ENCODE assay signal across 31 cellular contexts in the genomic region with DNA sequence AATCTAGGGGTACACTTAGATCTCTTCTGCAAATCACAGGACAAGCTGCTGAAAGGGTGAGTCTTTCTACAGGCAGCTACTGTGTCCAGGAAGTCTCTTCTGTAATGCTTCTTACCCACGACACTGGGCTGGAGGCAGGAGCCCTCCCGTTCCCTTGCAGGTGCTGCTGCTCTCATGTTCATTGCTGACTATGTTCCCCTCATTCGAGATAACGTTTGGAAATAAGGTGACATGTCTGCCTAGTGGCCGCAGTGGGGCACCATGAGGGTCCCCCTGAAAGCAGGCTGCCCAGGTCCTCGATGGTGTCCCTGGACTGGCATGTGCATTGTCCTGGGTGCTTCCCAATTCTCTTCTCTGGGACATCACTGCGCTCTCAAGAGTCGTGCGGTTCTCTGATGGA.
DNase-seq lines count a peak whose midpoint lies in the region; ATAC-seq and TF ChIP-seq lines count a peak whose summit lies in the region.
"Had no signal": no experiment of that assay in that cellular context is flagged by ENCODE, and none has a peak within 500 bp of the region (broad histone marks: within the 10 kb centered on the region; RNA-seq: fewer than 3 reads in every experiment).

No MANE protein-coding gene starts in this region.

- WGBS in mesenchymal stem cell = 97% methylated on average over 9 of the region's 9 CpGs
- WGBS in thyroid gland, 2 donors = 95 to 97% methylated on average over 8 to 9 of the region's 9 CpGs

- no peak overlapping the region for H3K27ac ChIP-seq in DND-41 (ENCODE audit: low read length)
- peak overlapping the region; percentile 85; the same call in 1 of the 2 replicates for H3K27ac ChIP-seq in RWPE1
- H3K27ac ChIP-seq in mesenchymal stem cell (ENCODE audit: low read length, poor library complexity, severe bottlenecking) = no peak overlapping the region
- no peak overlapping the region for H3K27ac ChIP-seq in thyroid gland
- H3K27ac ChIP-seq: gastrocnemius medialis, hepatocyte, VCaP had no signal

- H3K36me3 ChIP-seq in DND-41 (ENCODE audit: insufficient read depth, low read length) (peaks cover 23% of the 10 kb centered on the region; the same call in 1 of the 2 replicates), mesenchymal stem cell (ENCODE audit: control insufficient read depth in 1 of 2, insufficient read depth in 2 of 2, low read depth in 1 of 2, low read length in 2 of 2) (peaks cover 52 to 54% of the 10 kb centered on the region in 2 experiments), thyroid gland (no peaks in the 10 kb centered on the region)
- H3K36me3 ChIP-seq: gastrocnemius medialis had no signal

- no peak overlapping the region for H3K4ac ChIP-seq in mesenchymal stem cell (ENCODE audit: low read depth in 1 of 2, low read length in 2 of 2)

- intact Hi-C loops in thyroid gland (cut with DNase I) = no loop called here

- H3K27me3 Mint-ChIP-seq in T-helper 1 cell treated with Interleukin-12 subunit alpha and Interleukin-12 subunit beta and Interleukin-4 antibody, amounts not matched to agents 30 μg/mL and 1 μg/mL, for 36 hours (ENCODE audit: low read depth) = no peaks in the 10 kb centered on the region
- H3K27me3 Mint-ChIP-seq: activated CD4-positive, alpha-beta T cell treated with anti-CD3 and anti-CD28 coated beads, Interleukin-2, amount 10 ng/mL, durations not matched to agents 24 days and 14 days; activated naive CD8-positive, alpha-beta T cell treated with anti-CD3 and anti-CD28 coated beads for 36 hours; CD8-positive, alpha-beta memory T cell; central memory CD8-positive, alpha-beta T cell; stimulated activated naive CD8-positive, alpha-beta T cell treated with anti-CD3 and anti-CD28 coated beads, Interleukin-15, amount 100 ng/mL, for 72 hours had no signal

- H3K14ac ChIP-seq in mesenchymal stem cell (ENCODE audit: low read length in 2 of 2) = no peak overlapping the region

- DNase-seq in T-helper 1 cell (no peak), DND-41 (no peak), RWPE1 (ENCODE audit: low spot score) (no peak), mesenchymal stem cell (no peak), thyroid gland (no peak), NCI-H2171 treated with DMSO at 0.1 percent for 48 hours (lab: John Stamatoyannopoulos, UW) (no peak)
- DNase-seq: 8988T; activated CD4-positive, alpha-beta T cell treated with anti-CD3 and anti-CD28 coated beads, Interleukin-2, amount 10 ng/mL, durations not matched to agents 24 days and 14 days; activated naive CD8-positive, alpha-beta T cell treated with anti-CD3 and anti-CD28 coated beads for 36 hours; CD8-positive, alpha-beta memory T cell; dermis blood vessel endothelial cell; DMS 273 treated with DMSO at 0.1 percent for 48 hours; esophagus squamous epithelium; gastrocnemius medialis; H9; KG1; left colon; MM.1S; NCI-H1436; NCI-H2081 treated with DMSO at 0.1 percent for 48 hours; NCI-H446; occipital lobe; stimulated activated naive CD8-positive, alpha-beta T cell treated with anti-CD3 and anti-CD28 coated beads, Interleukin-15, amount 100 ng/mL, for 72 hours had no signal

- H2AFZ ChIP-seq in DND-41 (ENCODE audit: low read depth, low read length) (no peak overlapping the region), mesenchymal stem cell (ENCODE audit: low read depth, low read length) (no peak overlapping the region)
- H2AFZ ChIP-seq: hepatocyte had no signal

- H3K27me3 ChIP-seq in DND-41 (ENCODE audit: insufficient read depth, low read length, poor library complexity) = no peaks in the 10 kb centered on the region
- no peaks in the 10 kb centered on the region for H3K27me3 ChIP-seq in mesenchymal stem cell (ENCODE audit: control insufficient read depth in 1 of 2, insufficient read depth in 1 of 2, low read length in 2 of 2)
- no peaks in the 10 kb centered on the region for H3K27me3 ChIP-seq in thyroid gland
- H3K27me3 ChIP-seq: ascending aorta, esophagus squamous epithelium, gastrocnemius medialis, hepatocyte, tibial artery had no signal

- peaks cover 38% of the 10 kb centered on the region for H3K4me1 Mint-ChIP-seq in T-helper 1 cell treated with Interleukin-12 subunit alpha and Interleukin-12 subunit beta and Interleukin-4 antibody, amounts not matched to agents 30 μg/mL and 1 μg/mL, for 36 hours (ENCODE audit: low read depth)
- H3K4me1 Mint-ChIP-seq: central memory CD8-positive, alpha-beta T cell had no signal

- no peak overlapping the region for H3K4me3 ChIP-seq in DND-41 (ENCODE audit: low read depth in 1 of 2, low read length in 2 of 2)
- peak overlapping the region in 1 of 2 experiments; percentile 54 for H3K4me3 ChIP-seq in mesenchymal stem cell (ENCODE audit: insufficient read depth in 1 of 2, low read depth in 1 of 2, low read length in 2 of 2)
- no peak overlapping the region for H3K4me3 ChIP-seq in thyroid gland (replicated peaks in 1 of 3)
- H3K4me3 ChIP-seq: ascending aorta, esophagus squamous epithelium, gastrocnemius medialis, hepatocyte, skin epidermis, tibial artery had no signal

- peak overlapping the region; percentile 20 for H4K8ac ChIP-seq in mesenchymal stem cell (ENCODE audit: low read length)

- peak overlapping the region in 1 of 2 experiments; percentile 58 for H3K18ac ChIP-seq in mesenchymal stem cell (ENCODE audit: low read depth in 1 of 2, low read length in 2 of 2)

- H3K79me1 ChIP-seq in mesenchymal stem cell (replicated peaks; ENCODE audit: low read length, poor library complexity, severe bottlenecking) = peaks cover 30% of the 10 kb centered on the region

- H3K79me2 ChIP-seq in DND-41 (ENCODE audit: insufficient read depth, low read length) = no peaks in the 10 kb centered on the region
- H3K79me2 ChIP-seq: hepatocyte had no signal

- no peak overlapping the region for H2BK12ac ChIP-seq in mesenchymal stem cell (ENCODE audit: low read length in 2 of 2)

- H3K9me3 ChIP-seq in DND-41 (ENCODE audit: insufficient read depth, low read length, severe bottlenecking) = no peaks in the 10 kb centered on the region
- H3K9me3 ChIP-seq in mesenchymal stem cell (ENCODE audit: control insufficient read depth, low read length) = no peaks in the 10 kb centered on the region
- no peaks in the 10 kb centered on the region for H3K9me3 ChIP-seq in thyroid gland
- H3K9me3 ChIP-seq: ascending aorta, esophagus squamous epithelium, gastrocnemius medialis, tibial artery had no signal

- POLR2A ChIA-PET in RWPE1 (lab: Yijun Ruan, JAX; ENCODE audit: low non-redundant PET) = no interaction called here

- H3K9me3 Mint-ChIP-seq in T-helper 1 cell treated with Interleukin-12 subunit alpha and Interleukin-12 subunit beta and Interleukin-4 antibody, amounts not matched to agents 30 μg/mL and 1 μg/mL, for 36 hours = no peaks in the 10 kb centered on the region
- H3K9me3 Mint-ChIP-seq: activated naive CD8-positive, alpha-beta T cell treated with anti-CD3 and anti-CD28 coated beads for 36 hours; CD8-positive, alpha-beta memory T cell; central memory CD8-positive, alpha-beta T cell; H9; stimulated activated naive CD8-positive, alpha-beta T cell treated with anti-CD3 and anti-CD28 coated beads, Interleukin-15, amount 100 ng/mL, for 72 hours had no signal

- H3K4me2 ChIP-seq in DND-41 (ENCODE audit: insufficient read depth, low read length) (no peak overlapping the region), mesenchymal stem cell (ENCODE audit: low read length, poor library complexity, severe bottlenecking) (no peak overlapping the region)
- H3K4me2 ChIP-seq: hepatocyte had no signal

- no peak overlapping the region for H2BK120ac ChIP-seq in mesenchymal stem cell (ENCODE audit: low read depth, low read length)

- H3K36me3 Mint-ChIP-seq in T-helper 1 cell treated with Interleukin-12 subunit alpha and Interleukin-12 subunit beta and Interleukin-4 antibody, amounts not matched to agents 30 μg/mL and 1 μg/mL, for 36 hours (ENCODE audit: low read depth) = peaks cover 31% of the 10 kb centered on the region

- H3K4me1 ChIP-seq in DND-41 (ENCODE audit: insufficient read depth, low read length) (no peaks in the 10 kb centered on the region), mesenchymal stem cell (ENCODE audit: control insufficient read depth, insufficient read depth, low read depth, low read length) (peaks cover 32% of the 10 kb centered on the region), thyroid gland (peaks cover 20 to 24% of the 10 kb centered on the region in 2 donors)

- ATAC-seq in DND-41 (ENCODE audit: insufficient read depth, low read depth) (0 out of 3 replicates have a peak, but pooled peaks have one; percentile 31), GM18858 (IDR thresholded peaks at IDR 0.05; ENCODE audit: unreplicated experiment) (no peak)
- ATAC-seq: gastrocnemius medialis, left colon had no signal

- H3K23ac ChIP-seq in mesenchymal stem cell (ENCODE audit: low read length in 2 of 2) = peak overlapping the region in 1 of 2 experiments; percentile 60

- no peaks in the 10 kb centered on the region for H4K20me1 ChIP-seq in DND-41 (ENCODE audit: insufficient read depth, low read length)

- H3K27ac Mint-ChIP-seq in T-helper 1 cell treated with Interleukin-12 subunit alpha and Interleukin-12 subunit beta and Interleukin-4 antibody, amounts not matched to agents 30 μg/mL and 1 μg/mL, for 36 hours = peak overlapping the region; percentile 43
- H3K27ac Mint-ChIP-seq: activated CD4-positive, alpha-beta T cell treated with anti-CD3 and anti-CD28 coated beads, Interleukin-2, amount 10 ng/mL, durations not matched to agents 24 days and 14 days; activated naive CD8-positive, alpha-beta T cell treated with anti-CD3 and anti-CD28 coated beads for 36 hours had no signal

- no peak overlapping the region for H4K91ac ChIP-seq in mesenchymal stem cell (ENCODE audit: low read length)

- H3K9ac ChIP-seq in DND-41 (ENCODE audit: low read depth, low read length) (no peak overlapping the region), mesenchymal stem cell (ENCODE audit: low read length) (peak overlapping the region; percentile 89)

- H2AK5ac ChIP-seq in mesenchymal stem cell (ENCODE audit: low read length, severe bottlenecking) = no peak overlapping the region

- no peak for TF ChIP-seq CTCF in DND-41 (IDR thresholded peaks at IDR 0.05; ENCODE audit: borderline replicate concordance, extremely low read depth, low read length, poor library complexity, severe bottlenecking)
- TF ChIP-seq CTCF in RWPE1 (conservative IDR thresholded peaks at IDR 0.05; ENCODE audit: low read depth) = no peak
- no peak for TF ChIP-seq CTCF in thyroid gland (IDR thresholded peaks at IDR 0.05)

- H2BK15ac ChIP-seq in mesenchymal stem cell (ENCODE audit: low read depth, poor library complexity, severe bottlenecking) = no peak overlapping the region

- no peak for TF ChIP-seq POLR2A in thyroid gland (IDR thresholded peaks at IDR 0.05)

- no peak overlapping the region for H2BK5ac ChIP-seq in mesenchymal stem cell (ENCODE audit: low read depth, low read length, poor library complexity, severe bottlenecking)

- CTCF ChIA-PET in RWPE1 (lab: Yijun Ruan, JAX) = interaction anchor here (0.9 kb wide), 1 partner anchor 14 kb away, joined by 4 read pairs; no protein-coding TSS in a partner anchor

- no peak overlapping the region for H3K4me3 Mint-ChIP-seq in T-helper 1 cell treated with Interleukin-12 subunit alpha and Interleukin-12 subunit beta and Interleukin-4 antibody, amounts not matched to agents 30 μg/mL and 1 μg/mL, for 36 hours
- H3K4me3 Mint-ChIP-seq: activated CD4-positive, alpha-beta T cell treated with anti-CD3 and anti-CD28 coated beads, Interleukin-2, amount 10 ng/mL, durations not matched to agents 24 days and 14 days; activated naive CD8-positive, alpha-beta T cell treated with anti-CD3 and anti-CD28 coated beads for 36 hours; CD8-positive, alpha-beta memory T cell; central memory CD8-positive, alpha-beta T cell; H9 had no signal
